ENCODE assay signal across 8 cellular contexts in the genomic region with DNA sequence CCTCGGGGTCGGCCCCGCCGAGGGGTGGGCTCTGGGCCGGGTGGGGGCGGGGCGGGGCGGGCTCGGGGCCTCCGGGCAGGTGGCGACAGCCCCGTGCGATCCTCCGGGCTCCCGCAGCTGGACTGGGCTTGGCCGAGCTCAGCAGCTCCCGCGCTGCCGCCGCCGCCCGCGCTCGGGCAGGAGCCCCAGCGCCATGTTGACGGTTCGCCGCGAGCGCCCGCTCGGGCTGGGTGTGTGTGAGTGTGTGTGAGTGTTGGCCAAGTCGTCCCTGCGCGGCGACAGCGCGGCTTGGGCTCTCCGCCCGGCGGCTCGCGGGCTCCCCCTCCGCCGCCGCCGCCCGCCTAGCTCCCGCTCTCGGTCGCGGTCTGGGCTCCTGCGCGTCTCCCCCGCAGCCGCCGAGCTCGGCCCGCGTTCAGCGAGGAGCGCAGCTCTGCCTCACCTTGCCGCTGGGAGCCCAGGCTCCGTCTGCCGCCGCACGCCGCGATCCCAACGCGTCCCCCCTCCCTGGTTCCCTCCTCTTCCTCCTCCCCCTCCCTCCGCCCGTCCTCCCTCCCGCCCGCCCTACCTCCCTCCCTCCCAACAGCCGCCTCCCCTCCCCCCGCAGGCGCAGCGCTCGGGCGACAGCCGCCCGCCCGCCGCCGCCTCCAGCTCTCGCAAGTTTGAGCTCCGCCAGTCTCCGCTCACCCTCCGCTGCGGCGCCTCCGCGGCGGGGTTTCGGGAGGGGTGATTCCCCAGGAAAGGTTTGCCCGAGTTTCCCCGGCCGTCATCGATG. TPM values are rescaled to one million over a fixed set of nuclear protein-coding genes. Genes with fewer than 3 reads are reported as not detected.
DNase-seq lines count a peak whose midpoint lies in the region; ATAC-seq and TF ChIP-seq lines count a peak whose summit lies in the region.

A gene (minus strand): TSS at position 467 of the 772 bp plus-strand sequence. CDS start 20,029 bp downstream, outside the sequence.

- intact Hi-C loops in PC-9 (cut with micrococcal nuclease; ENCODE audit: unreplicated experiment), result loop anchor here (2.0 kb wide), 1 partner anchor 77 kb away; no protein-coding TSS in a partner anchor
- intact Hi-C loops in activated T-helper 1 cell treated with anti-CD3 and anti-CD28 coated beads, Interleukin-12 subunit alpha, Interleukin-12 subunit beta, Interleukin-2, Interleukin-4 antibody, amounts not matched to agents 30 ng/mL and 10 ng/mL and 1 ng/mL, durations not matched to agents 14 hours and 24 hours and 36 hours (cut with micrococcal nuclease), result loop anchor here (1.0 to 10.0 kb wide), 12 partner anchors 9 to 987 kb away; a partner anchor contains a TSS

- peak within 1 kb of the TSS; percentile 88 for H3K27ac Mint-ChIP-seq in activated T-helper 1 cell treated with anti-CD3 and anti-CD28 coated beads, Interleukin-12 subunit alpha, Interleukin-12 subunit beta, Interleukin-2, Interleukin-4 antibody, amounts not matched to agents 30 ng/mL and 10 ng/mL and 1 ng/mL, durations not matched to agents 14 hours and 24 hours and 36 hours

- peaks cover 5% of the 10 kb centered on the region for H3K36me3 Mint-ChIP-seq in activated T-helper 1 cell treated with anti-CD3 and anti-CD28 coated beads, Interleukin-12 subunit alpha, Interleukin-12 subunit beta, Interleukin-2, Interleukin-4 antibody, amounts not matched to agents 30 ng/mL and 10 ng/mL and 1 ng/mL, durations not matched to agents 14 hours and 24 hours and 36 hours (ENCODE audit: low read depth)

- TF ChIP-seq RAD21 in neural cell (conservative IDR thresholded peaks at IDR 0.05), result peak; percentile 50

- no peaks in the 10 kb centered on the region for H3K36me3 ChIP-seq in PC-9 (ENCODE audit: low read depth)
- H3K36me3 ChIP-seq in fibroblast of lung (ENCODE audit: control insufficient read depth, insufficient read depth, low read length), result no peaks in the 10 kb centered on the region
- H3K36me3 ChIP-seq in neural cell (ENCODE audit: insufficient read depth, low read length), result no peaks in the 10 kb centered on the region
- H3K36me3 ChIP-seq in suprapubic skin, result no peaks in the 10 kb centered on the region

- H3K9me2 ChIP-seq in PC-9 (ENCODE audit: insufficient read depth) (no peaks in the 10 kb centered on the region), neural cell (ENCODE audit: insufficient read depth, low read length) (no peaks in the 10 kb centered on the region)

- H4K20me1 ChIP-seq in PC-9 (ENCODE audit: insufficient read depth), result 0 out of 2 replicates have a peak, but pooled peaks cover 4% of the 10 kb centered on the region
- H4K20me1 ChIP-seq in fibroblast of lung (ENCODE audit: control insufficient read depth, extremely low read depth, insufficient read depth, low read length), result no peaks in the 10 kb centered on the region
- no peaks in the 10 kb centered on the region for H4K20me1 ChIP-seq in neural cell (ENCODE audit: insufficient read depth)

- H3K79me2 ChIP-seq in PC-9 (ENCODE audit: low read depth) (peaks cover 41% of the 10 kb centered on the region), fibroblast of lung (ENCODE audit: control insufficient read depth, insufficient read depth, low read length) (peaks cover 16% of the 10 kb centered on the region), neural cell (replicated peaks; ENCODE audit: insufficient read depth, low read length) (peaks cover 14% of the 10 kb centered on the region)

- 5% methylated on average over 15 of the region's 100 CpGs for whole genome bisulfite sequencing in suprapubic skin

- H3K9me3 Mint-ChIP-seq in activated T-helper 1 cell treated with anti-CD3 and anti-CD28 coated beads, Interleukin-12 subunit alpha, Interleukin-12 subunit beta, Interleukin-2, Interleukin-4 antibody, amounts not matched to agents 30 ng/mL and 10 ng/mL and 1 ng/mL, durations not matched to agents 14 hours and 24 hours and 36 hours, result no peaks in the 10 kb centered on the region

- H3K9me3 ChIP-seq in PC-9 (ENCODE audit: insufficient read depth, low read depth) (no peaks in the 10 kb centered on the region), fibroblast of lung (ENCODE audit: control insufficient read depth, insufficient read depth, low read depth, low read length) (no peaks in the 10 kb centered on the region), neural cell (ENCODE audit: low read length) (no peaks in the 10 kb centered on the region), suprapubic skin (no peaks in the 10 kb centered on the region)

- H3K4me1 Mint-ChIP-seq in activated T-helper 1 cell treated with anti-CD3 and anti-CD28 coated beads, Interleukin-12 subunit alpha, Interleukin-12 subunit beta, Interleukin-2, Interleukin-4 antibody, amounts not matched to agents 30 ng/mL and 10 ng/mL and 1 ng/mL, durations not matched to agents 14 hours and 24 hours and 36 hours (ENCODE audit: low read depth), result peaks cover 18% of the 10 kb centered on the region

- POLR2A ChIA-PET in PC-9 (lab: Charles Lee; ENCODE audit: unreplicated experiment), result interaction anchor here (0.6 to 0.7 kb wide), 2 partner anchors 13 to 1236 kb away, joined by 3 to 6 read pairs; a partner anchor contains a TSS

- peak; percentile 17 for ATAC-seq in HG03175 (IDR thresholded peaks at IDR 0.05; ENCODE audit: unreplicated experiment)
- ATAC-seq in GM21390 (IDR thresholded peaks at IDR 0.05; ENCODE audit: unreplicated experiment), result no peak

- peak within 1 kb of the TSS; percentile 89 for H3K4me3 Mint-ChIP-seq in activated T-helper 1 cell treated with anti-CD3 and anti-CD28 coated beads, Interleukin-12 subunit alpha, Interleukin-12 subunit beta, Interleukin-2, Interleukin-4 antibody, amounts not matched to agents 30 ng/mL and 10 ng/mL and 1 ng/mL, durations not matched to agents 14 hours and 24 hours and 36 hours

- H3K4me1 ChIP-seq in PC-9 (replicated peaks; ENCODE audit: insufficient read depth), result peaks cover 8% of the 10 kb centered on the region; the same call in 1 of the 2 replicates
- H3K4me1 ChIP-seq in fibroblast of lung (ENCODE audit: control insufficient read depth, extremely low read depth, insufficient read depth, low read length), result no peaks in the 10 kb centered on the region
- H3K4me1 ChIP-seq in suprapubic skin, result peaks cover 24% of the 10 kb centered on the region

- no peak for TF ChIP-seq EP300 in neural cell (conservative IDR thresholded peaks at IDR 0.05; ENCODE audit: poor library complexity, severe bottlenecking)
- TF ChIP-seq EP300 in suprapubic skin (IDR thresholded peaks at IDR 0.05), result no peak

- H2AFZ ChIP-seq in PC-9 (no peak within 1 kb of the TSS), fibroblast of lung (ENCODE audit: low read length) (no peak within 1 kb of the TSS), neural cell (ENCODE audit: low read depth, low read length) (no peak within 1 kb of the TSS)

- peak within 1 kb of the TSS; percentile 55 for H3K9ac ChIP-seq in fibroblast of lung (ENCODE audit: insufficient read depth, low read length)
- peak within 1 kb of the TSS; percentile 80 for H3K9ac ChIP-seq in neural cell (ENCODE audit: low read length)

- DNase-seq in ELF-1 (ENCODE audit: low read depth, low spot score), result peak; percentile 71
- DNase-seq in PC-9, result peak in 1 of 2 experiments; percentile 58
- peak; percentile 60 for DNase-seq in activated T-helper 1 cell treated with anti-CD3 and anti-CD28 coated beads, Interleukin-12 subunit alpha, Interleukin-12 subunit beta, Interleukin-2, Interleukin-4 antibody, amounts not matched to agents 30 ng/mL and 10 ng/mL and 1 ng/mL, durations not matched to agents 14 hours and 24 hours and 36 hours (ENCODE audit: low spot score)
- DNase-seq in fibroblast of lung (ENCODE audit: low read depth in 2 of 2), result peak; percentile 54 to 60
- DNase-seq in suprapubic skin (ENCODE audit: low spot score in 2 of 2), result no peak

- H3K27ac ChIP-seq in PC-9 (no peak within 1 kb of the TSS), fibroblast of lung (ENCODE audit: insufficient read depth, low read length) (peak within 1 kb of the TSS; percentile 50), neural cell (ENCODE audit: low read length) (peak within 1 kb of the TSS; percentile 82), suprapubic skin (peak within 1 kb of the TSS; percentile 89)

- no peaks in the 10 kb centered on the region for H3K27me3 Mint-ChIP-seq in activated T-helper 1 cell treated with anti-CD3 and anti-CD28 coated beads, Interleukin-12 subunit alpha, Interleukin-12 subunit beta, Interleukin-2, Interleukin-4 antibody, amounts not matched to agents 30 ng/mL and 10 ng/mL and 1 ng/mL, durations not matched to agents 14 hours and 24 hours and 36 hours (ENCODE audit: insufficient read depth)

- TF ChIP-seq CTCF in PC-9 (conservative IDR thresholded peaks at IDR 0.05), result no peak
- TF ChIP-seq CTCF in fibroblast of lung (conservative IDR thresholded peaks at IDR 0.05 in 1 of 2, IDR thresholded peaks at IDR 0.05 in 1 of 2; ENCODE audit: low read depth in 1 of 2, low read length in 2 of 2), result no peak
- no peak for TF ChIP-seq CTCF in neural cell (IDR thresholded peaks at IDR 0.05; ENCODE audit: poor library complexity, severe bottlenecking)
- TF ChIP-seq CTCF in suprapubic skin (IDR thresholded peaks at IDR 0.05), result no peak

- H3K4me3 ChIP-seq in PC-9 (peak within 1 kb of the TSS; percentile 55; the same call in 1 of the 2 replicates), fibroblast of lung (replicated peaks in 1 of 4; ENCODE audit: control extremely low read depth in 1 of 4, insufficient read depth in 1 of 4, low read depth in 3 of 4, low read length in 4 of 4) (peak within 1 kb of the TSS; percentile 32 to 63 (median 44)), neural cell (ENCODE audit: low read length) (peak within 1 kb of the TSS; percentile 79), suprapubic skin (peak within 1 kb of the TSS; percentile 72)

- BruUV-seq in PC-9 (replicated peaks; lab: Mats Ljungman, UMichigan), result no TSS peak

- H3K27me3 ChIP-seq in PC-9 (ENCODE audit: insufficient read depth, low read depth), result no peaks in the 10 kb centered on the region
- H3K27me3 ChIP-seq in fibroblast of lung (ENCODE audit: control insufficient read depth, insufficient read depth, low read length), result no peaks in the 10 kb centered on the region
- H3K27me3 ChIP-seq in neural cell (ENCODE audit: insufficient read depth, low read depth, low read length), result no peaks in the 10 kb centered on the region
- H3K27me3 ChIP-seq in suprapubic skin, result no peaks in the 10 kb centered on the region

- TF ChIP-seq POLR2A in suprapubic skin (IDR thresholded peaks at IDR 0.05), result peak in 1 of 2 donors; percentile 21

- peak within 1 kb of the TSS; percentile 68 for H3K4me2 ChIP-seq in PC-9
- H3K4me2 ChIP-seq in fibroblast of lung (ENCODE audit: extremely low read depth, insufficient read depth, low read length), result peak within 1 kb of the TSS; percentile 48
- peak within 1 kb of the TSS; percentile 30 for H3K4me2 ChIP-seq in neural cell (ENCODE audit: low read length)

- H3F3A ChIP-seq in PC-9 (ENCODE audit: insufficient read depth, low read depth) (no peaks in the 10 kb centered on the region), neural cell (ENCODE audit: insufficient read depth, low read length, poor library complexity, severe bottlenecking) (no peaks in the 10 kb centered on the region)

- CTCF ChIA-PET in PC-9 (lab: Charles Lee), result no interaction called here

RNA-seq across cellular contexts. Expression of the gene that starts here (rescaled TPM):
- total RNA-seq in PC-9 (2021), result 0.68 and 1.5 TPM in 2 replicates
- total RNA-seq in activated T-helper 1 cell treated with anti-CD3 and anti-CD28 coated beads, Interleukin-12 subunit alpha, Interleukin-12 subunit beta, Interleukin-2, Interleukin-4 antibody, amounts not matched to agents 30 ng/mL and 10 ng/mL and 1 ng/mL, durations not matched to agents 14 hours and 24 hours and 36 hours, result 65.2 and 72.0 TPM in 2 replicates
- 4.9 and 5.8 TPM in 2 replicates for total RNA-seq in fibroblast of lung
- polyA plus RNA-seq in fibroblast of lung, result 3.0 TPM in 2 replicates
- polyA plus RNA-seq in fibroblast of lung (2012), result 5.6 and 6.4 TPM in 2 replicates
- 10.6 and 15.2 TPM in 2 replicates for polyA minus RNA-seq in fibroblast of lung (ENCODE audit: low replicate concordance)
- polyA plus RNA-seq in neural cell, result 18.0 and 23.7 TPM in 2 replicates
- polyA minus RNA-seq in neural cell, result 49.7 and 72.6 TPM in 2 replicates
- total RNA-seq in suprapubic skin, result 10 to 100 TPM; 20.9 to 36.0 (median 32.5) TPM

Comparison
In these comparisons a context has a peak if more than half of its experiments do, and no peak if none do; other contexts are left out.
1. DNase-seq: peak in ELF-1 (single experiment), activated T-helper 1 cell treated with anti-CD3 and anti-CD28 coated beads, Interleukin-12 subunit alpha, Interleukin-12 subunit beta, Interleukin-2, Interleukin-4 antibody, amounts not matched to agents 30 ng/mL and 10 ng/mL and 1 ng/mL, durations not matched to agents 14 hours and 24 hours and 36 hours (single experiment) and fibroblast of lung (2 of 2); none in suprapubic skin (0 of 2).
2. Peak in every context shown above with its lines, with median percentiles within 50 percentile points of each other: H3K4me2 ChIP-seq and H3K4me3 ChIP-seq.